Comparison of ENCODE assay signal across 10 cellular contexts in the genomic region with DNA sequence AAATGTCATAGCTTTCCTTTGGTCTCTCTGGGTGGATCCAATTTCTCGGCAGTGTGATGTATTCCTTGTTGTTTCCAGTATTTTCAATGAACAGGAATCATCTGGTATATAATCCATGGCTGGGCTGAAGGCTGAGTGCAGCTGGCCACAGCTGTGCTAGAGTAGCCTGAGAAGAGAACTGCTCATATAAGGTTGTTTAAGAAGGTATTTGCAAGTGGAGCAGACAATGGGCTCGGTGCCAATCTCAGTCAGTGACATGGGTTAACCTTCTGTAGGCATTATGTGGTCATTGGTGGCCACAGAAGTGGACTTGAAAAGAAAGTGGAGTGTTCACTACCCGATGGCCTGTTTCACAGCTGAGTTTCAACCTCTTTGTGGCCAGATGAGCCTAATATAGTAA.
DNase-seq lines count a peak whose midpoint lies in the region; ATAC-seq, FAIRE-seq and TF ChIP-seq lines count a peak whose summit lies in the region.
"Had no signal": no experiment of that assay in that cellular context is flagged by ENCODE, and none has a peak within 500 bp of the region (broad histone marks: within the 10 kb centered on the region; RNA-seq: fewer than 3 reads in every experiment).

No MANE protein-coding gene starts in this region.

- no peaks in the 10 kb centered on the region for H3K4me1 ChIP-seq in left lung
- H3K4me1 ChIP-seq in small intestine (ENCODE audit: control insufficient read depth in 2 of 2, insufficient read depth in 1 of 2, low read depth in 1 of 2, low read length in 1 of 2) = no peaks in the 10 kb centered on the region

- TF ChIP-seq CTCF in choroid plexus epithelial cell (conservative IDR thresholded peaks at IDR 0.05; ENCODE audit: low read depth, low read length) = no peak
- no peak for TF ChIP-seq CTCF in left lung (IDR thresholded peaks at IDR 0.05)

- intact Hi-C loops in left lung (cut with DNase I) = no loop called here

- no peaks in the 10 kb centered on the region for H3K9me3 ChIP-seq in left lung
- no peaks in the 10 kb centered on the region for H3K9me3 ChIP-seq in small intestine (ENCODE audit: control insufficient read depth, low read depth)

- H3K36me3 ChIP-seq in left lung (no peaks in the 10 kb centered on the region), small intestine (ENCODE audit: control insufficient read depth in 2 of 2, insufficient read depth in 2 of 2, low read length in 2 of 2) (no peaks in the 10 kb centered on the region)

- no peak for FAIRE-seq in small intestine (lab: Jason Lieb, UNC)

- no peaks in the 10 kb centered on the region for H3K27me3 ChIP-seq in left lung
- H3K27me3 ChIP-seq in small intestine (ENCODE audit: control insufficient read depth in 2 of 2, insufficient read depth in 2 of 2, low read length in 2 of 2) = no peaks in the 10 kb centered on the region

- 58 to 62% (median 62%) methylated on average over 3 of the region's 3 CpGs for WGBS in small intestine, 3 donors

- H3K27ac ChIP-seq in left lung (peak overlapping the region in 1 of 2 donors; percentile 72), small intestine (ENCODE audit: low read depth in 1 of 2, low read length in 1 of 2) (peak overlapping the region in 1 of 2 donors; percentile 28)

- H3K4me3 ChIP-seq in choroid plexus epithelial cell (ENCODE audit: low read depth, low read length) (no peak overlapping the region), left lung (no peak overlapping the region), small intestine (ENCODE audit: low read depth in 1 of 2, low read length in 2 of 2) (no peak overlapping the region)

- peak; percentile 50 for DNase-seq in choroid plexus epithelial cell (ENCODE audit: low read depth)
- peak in 1 of 2 donors; percentile 33 for DNase-seq in left lung
- DNase-seq in small intestine = peak; percentile 2
- DNase-seq in NCI-H1105 treated with DMSO at 0.1 percent for 48 hours (lab: John Stamatoyannopoulos, UW) = no peak
- DNase-seq: activated naive CD8-positive, alpha-beta T cell treated with anti-CD3 and anti-CD28 coated beads, Interleukin-2, amount 10 ng/mL, durations not matched to agents 7 days and 5 days; CD8-positive, alpha-beta memory T cell had no signal

- ATAC-seq in HG02798 (IDR thresholded peaks at IDR 0.05; ENCODE audit: poor library complexity, unreplicated experiment) = peak; percentile 47
- peak; percentile 52 for ATAC-seq in left lung
- no peak for ATAC-seq in GM18909 (IDR thresholded peaks at IDR 0.05; ENCODE audit: poor library complexity, unreplicated experiment)
- ATAC-seq in GM21528 (IDR thresholded peaks at IDR 0.05; ENCODE audit: low FRiP score, unreplicated experiment) = no peak
- ATAC-seq in GM21381 (IDR thresholded peaks at IDR 0.05; ENCODE audit: unreplicated experiment) = no peak

Comparison
In these comparisons a context has a peak if more than half of its experiments do, and no peak if none do; other contexts are left out.
1. ATAC-seq: peak in HG02798 (single experiment) and left lung (single experiment); none in GM18909 (single experiment), GM21528 (single experiment) and GM21381 (single experiment).